In genomic region chr19:1491849-1492170, GRCh38 we compare ENCODE assay signal across 10 cellular contexts. TPM values are rescaled to one million over a fixed set of nuclear protein-coding genes. Genes with fewer than 3 reads are reported as not detected.
DNase-seq lines count a peak whose midpoint lies in the region; ATAC-seq and TF ChIP-seq lines count a peak whose summit lies in the region.
"Had no signal": no experiment of that assay in that cellular context is flagged by ENCODE, and none has a peak within 500 bp of the region (broad histone marks: within the 10 kb centered on the region; RNA-seq: fewer than 3 reads in every experiment).

No MANE protein-coding gene starts in this region.

- DNase-seq in activated CD4-positive, alpha-beta T cell treated with anti-CD3 and anti-CD28 coated beads for 36 hours, result no peak
- DNase-seq in activated CD4-positive, alpha-beta T cell treated with anti-CD3 and anti-CD28 coated beads, Interleukin-2, amount 50 U/mL, for 4 hours, result no peak
- DNase-seq in activated CD8-positive, alpha-beta T cell treated with anti-CD3 and anti-CD28 coated beads for 36 hours, result no peak
- DNase-seq: NCI-H1930 had no signal

- no peaks in the 10 kb centered on the region for H3K36me3 ChIP-seq in iPS-15b (ENCODE audit: control insufficient read depth, insufficient read depth, low read length)

- no peaks in the 10 kb centered on the region for H3K9me3 Mint-ChIP-seq in activated CD4-positive, alpha-beta T cell treated with anti-CD3 and anti-CD28 coated beads for 36 hours (ENCODE audit: low read depth)
- no peaks in the 10 kb centered on the region for H3K9me3 Mint-ChIP-seq in activated CD8-positive, alpha-beta T cell treated with anti-CD3 and anti-CD28 coated beads for 36 hours

- peaks cover 12% of the 10 kb centered on the region for H3K27me3 ChIP-seq in iPS-15b (ENCODE audit: control insufficient read depth, insufficient read depth, low read length)

- H3K36me3 Mint-ChIP-seq in activated CD4-positive, alpha-beta T cell treated with anti-CD3 and anti-CD28 coated beads for 36 hours (ENCODE audit: low read depth), result no peaks in the 10 kb centered on the region
- H3K36me3 Mint-ChIP-seq in activated CD8-positive, alpha-beta T cell treated with anti-CD3 and anti-CD28 coated beads for 36 hours (ENCODE audit: low read depth), result no peaks in the 10 kb centered on the region

- no peak for TF ChIP-seq CTCF in activated CD8-positive, alpha-beta T cell treated with anti-CD3 and anti-CD28 coated beads for 36 hours (IDR thresholded peaks at IDR 0.05)

- H3K9ac ChIP-seq in iPS-15b (ENCODE audit: low read depth, low read length), result peak overlapping the region; percentile 24

- H3K27ac ChIP-seq in skin epidermis, result no peak overlapping the region

- H3K4me3 ChIP-seq in iPS-15b (ENCODE audit: low read depth, low read length) (peak overlapping the region; percentile 61), skin epidermis (peak overlapping the region in 4 of 7 experiments; percentile 40 to 61 (median 50))

- no peaks in the 10 kb centered on the region for H3K9me3 ChIP-seq in iPS-15b (ENCODE audit: control insufficient read depth, insufficient read depth, low read length)

- no peaks in the 10 kb centered on the region for H3K4me1 ChIP-seq in iPS-15b (ENCODE audit: control insufficient read depth, insufficient read depth, low read length)

- H3K27me3 Mint-ChIP-seq in activated CD4-positive, alpha-beta T cell treated with anti-CD3 and anti-CD28 coated beads for 36 hours, result peaks cover 3% of the 10 kb centered on the region
- peaks cover 5% of the 10 kb centered on the region for H3K27me3 Mint-ChIP-seq in activated CD8-positive, alpha-beta T cell treated with anti-CD3 and anti-CD28 coated beads for 36 hours

- CTCF ChIA-PET in activated CD4-positive, alpha-beta T cell treated with anti-CD3 and anti-CD28 coated beads for 36 hours (lab: Charles Lee), result interaction anchor here (0.6 to 1.4 kb wide), 3 partner anchors 10 to 14 kb away, joined by 3 to 4 read pairs (median 3); no protein-coding TSS in a partner anchor
- CTCF ChIA-PET in activated CD8-positive, alpha-beta T cell treated with anti-CD3 and anti-CD28 coated beads for 36 hours (lab: Charles Lee), result no interaction called here

- peak overlapping the region; percentile 63 for H3K4me3 Mint-ChIP-seq in activated CD4-positive, alpha-beta T cell treated with anti-CD3 and anti-CD28 coated beads for 36 hours
- peak overlapping the region; percentile 66 for H3K4me3 Mint-ChIP-seq in activated CD8-positive, alpha-beta T cell treated with anti-CD3 and anti-CD28 coated beads for 36 hours

- intact Hi-C loops in activated CD4-positive, alpha-beta T cell treated with anti-CD3 and anti-CD28 coated beads for 36 hours (cut with DNase I, micrococcal nuclease), result loop anchor here in 1 of 2 experiments (1.0 to 2.0 kb wide), 4 partner anchors 113 to 695 kb away; partner anchors contain the start of genes PTBP1, RNU6-2, TMEM259 and UQCR11
- intact Hi-C loops in activated CD8-positive, alpha-beta T cell treated with anti-CD3 and anti-CD28 coated beads for 36 hours (cut with micrococcal nuclease), result no loop called here

- POLR2A ChIA-PET in activated CD4-positive, alpha-beta T cell treated with anti-CD3 and anti-CD28 coated beads for 36 hours (lab: Charles Lee), result interaction anchor here (0.6 kb wide), 1 partner anchor 112 kb away, joined by 8 read pairs; no protein-coding TSS in a partner anchor
- POLR2A ChIA-PET in activated CD8-positive, alpha-beta T cell treated with anti-CD3 and anti-CD28 coated beads for 36 hours (lab: Charles Lee), result interaction anchor here (1.0 kb wide), 2 partner anchors 11 to 51 kb away, joined by 3 read pairs; no protein-coding TSS in a partner anchor

- no peak for ATAC-seq in activated CD4-positive, alpha-beta T cell treated with anti-CD3 and anti-CD28 coated beads for 36 hours
- ATAC-seq in activated CD8-positive, alpha-beta T cell treated with anti-CD3 and anti-CD28 coated beads for 36 hours, result no peak
- ATAC-seq in HG03039 (IDR thresholded peaks at IDR 0.05; ENCODE audit: unreplicated experiment) (no peak), HG02870 (IDR thresholded peaks at IDR 0.05; ENCODE audit: unreplicated experiment) (no peak), HG03135 (IDR thresholded peaks at IDR 0.05; ENCODE audit: unreplicated experiment) (no peak)

- peaks cover 9% of the 10 kb centered on the region for H3K4me1 Mint-ChIP-seq in activated CD4-positive, alpha-beta T cell treated with anti-CD3 and anti-CD28 coated beads for 36 hours
- H3K4me1 Mint-ChIP-seq in activated CD8-positive, alpha-beta T cell treated with anti-CD3 and anti-CD28 coated beads for 36 hours (ENCODE audit: low read depth), result peaks cover 9% of the 10 kb centered on the region

- no peak overlapping the region for H3K27ac Mint-ChIP-seq in activated CD4-positive, alpha-beta T cell treated with anti-CD3 and anti-CD28 coated beads for 36 hours
- no peak overlapping the region for H3K27ac Mint-ChIP-seq in activated CD8-positive, alpha-beta T cell treated with anti-CD3 and anti-CD28 coated beads for 36 hours

RNA-seq across cellular contexts. Expression of gene REEP6, which starts 0.8 kb away (rescaled TPM):
- total RNA-seq in activated CD4-positive, alpha-beta T cell treated with anti-CD3 and anti-CD28 coated beads for 36 hours, result 1 to 10 TPM; 2.1 to 2.7 TPM
- total RNA-seq in activated CD8-positive, alpha-beta T cell treated with anti-CD3 and anti-CD28 coated beads for 36 hours, result 1 to 10 TPM; 2.0 to 2.4 TPM

RNA-seq across cellular contexts. Expression of gene PCSK4, which starts 1.7 kb away (rescaled TPM):
- 1 to 10 TPM; 1.8 to 3.9 TPM for total RNA-seq in activated CD4-positive, alpha-beta T cell treated with anti-CD3 and anti-CD28 coated beads for 36 hours
- 1 to 10 TPM; 4.4 to 4.7 TPM for total RNA-seq in activated CD8-positive, alpha-beta T cell treated with anti-CD3 and anti-CD28 coated beads for 36 hours

RNA-seq across cellular contexts. Expression of gene C19orf25, which starts 12.8 kb away (rescaled TPM):
- 10 to 100 TPM; 19.9 to 26.9 TPM for total RNA-seq in activated CD4-positive, alpha-beta T cell treated with anti-CD3 and anti-CD28 coated beads for 36 hours
- total RNA-seq in activated CD8-positive, alpha-beta T cell treated with anti-CD3 and anti-CD28 coated beads for 36 hours, result 10 to 100 TPM; 21.3 to 21.5 TPM

RNA-seq across cellular contexts. Expression of gene ADAMTSL5, which starts 21.0 kb away (rescaled TPM):
- total RNA-seq in activated CD4-positive, alpha-beta T cell treated with anti-CD3 and anti-CD28 coated beads for 36 hours, result 1 to 10 TPM; 2.5 to 3.8 TPM
- total RNA-seq in activated CD8-positive, alpha-beta T cell treated with anti-CD3 and anti-CD28 coated beads for 36 hours, result 1 to 10 TPM; 1.3 TPM

RNA-seq across cellular contexts. Expression of gene PLK5, which starts 32.1 kb away (rescaled TPM):
- not detected for total RNA-seq in activated CD4-positive, alpha-beta T cell treated with anti-CD3 and anti-CD28 coated beads for 36 hours
- total RNA-seq in activated CD8-positive, alpha-beta T cell treated with anti-CD3 and anti-CD28 coated beads for 36 hours, result not detected
- total RNA-seq: renal cortical epithelial cell had no signal
